8 cellular contexts compared by ENCODE assay signal in genomic region chr11:29343465-29344333, GRCh38.
DNase-seq lines count a peak whose midpoint lies in the region; ATAC-seq and TF ChIP-seq lines count a peak whose summit lies in the region.

No MANE protein-coding gene starts in this region.

- peaks cover 3% of the 10 kb centered on the region for H3K27me3 Mint-ChIP-seq in Caco-2 (ENCODE audit: insufficient read depth, unreplicated experiment)
- no peaks in the 10 kb centered on the region for H3K27me3 Mint-ChIP-seq in activated T-helper 1 cell treated with anti-CD3 and anti-CD28 coated beads, Interleukin-12 subunit alpha, Interleukin-12 subunit beta, Interleukin-2, Interleukin-4 antibody, amounts not matched to agents 30 ng/mL and 10 ng/mL and 1 ng/mL, durations not matched to agents 14 hours and 24 hours and 36 hours (ENCODE audit: insufficient read depth)

- intact Hi-C loops in Caco-2 (cut with micrococcal nuclease; ENCODE audit: unreplicated experiment): no loop called here
- intact Hi-C loops in activated T-helper 1 cell treated with anti-CD3 and anti-CD28 coated beads, Interleukin-12 subunit alpha, Interleukin-12 subunit beta, Interleukin-2, Interleukin-4 antibody, amounts not matched to agents 30 ng/mL and 10 ng/mL and 1 ng/mL, durations not matched to agents 14 hours and 24 hours and 36 hours (cut with micrococcal nuclease): loop anchor here (5.0 kb wide), 1 partner anchor 1574 kb away; no protein-coding TSS in a partner anchor
- intact Hi-C loops in left cardiac atrium (cut with DNase I): no loop called here
- intact Hi-C loops in sciatic nerve (cut with DNase I): no loop called here

- POLR2A ChIA-PET in Caco-2 (lab: Charles Lee): no interaction called here

- H3K9me3 Mint-ChIP-seq in Caco-2 (ENCODE audit: unreplicated experiment): no peaks in the 10 kb centered on the region
- H3K9me3 Mint-ChIP-seq in activated T-helper 1 cell treated with anti-CD3 and anti-CD28 coated beads, Interleukin-12 subunit alpha, Interleukin-12 subunit beta, Interleukin-2, Interleukin-4 antibody, amounts not matched to agents 30 ng/mL and 10 ng/mL and 1 ng/mL, durations not matched to agents 14 hours and 24 hours and 36 hours: no peaks in the 10 kb centered on the region

- TF ChIP-seq CTCF in Caco-2 (IDR thresholded peaks at IDR 0.05; ENCODE audit: insufficient read depth in 1 of 2, low read depth in 1 of 2, low read length in 1 of 2, severe bottlenecking in 1 of 2, unreplicated experiment in 1 of 2): peak; percentile 81 to 91

- H3K4me1 Mint-ChIP-seq in Caco-2 (ENCODE audit: low read depth, unreplicated experiment): no peaks in the 10 kb centered on the region
- H3K4me1 Mint-ChIP-seq in activated T-helper 1 cell treated with anti-CD3 and anti-CD28 coated beads, Interleukin-12 subunit alpha, Interleukin-12 subunit beta, Interleukin-2, Interleukin-4 antibody, amounts not matched to agents 30 ng/mL and 10 ng/mL and 1 ng/mL, durations not matched to agents 14 hours and 24 hours and 36 hours (ENCODE audit: low read depth): no peaks in the 10 kb centered on the region

- H3K4me3 Mint-ChIP-seq in Caco-2 (ENCODE audit: unreplicated experiment): no peak overlapping the region
- H3K4me3 Mint-ChIP-seq in activated T-helper 1 cell treated with anti-CD3 and anti-CD28 coated beads, Interleukin-12 subunit alpha, Interleukin-12 subunit beta, Interleukin-2, Interleukin-4 antibody, amounts not matched to agents 30 ng/mL and 10 ng/mL and 1 ng/mL, durations not matched to agents 14 hours and 24 hours and 36 hours: no peak overlapping the region

- DNase-seq in Caco-2 (peak; percentile 61 to 75), NCI-H1694 (lab: John Stamatoyannopoulos, UW) (peak; percentile 19), left cardiac atrium (peak; percentile 31), sciatic nerve (ENCODE audit: low spot score) (peak; percentile 63)
- peak; percentile 12 for DNase-seq in activated T-helper 1 cell treated with anti-CD3 and anti-CD28 coated beads, Interleukin-12 subunit alpha, Interleukin-12 subunit beta, Interleukin-2, Interleukin-4 antibody, amounts not matched to agents 30 ng/mL and 10 ng/mL and 1 ng/mL, durations not matched to agents 14 hours and 24 hours and 36 hours (ENCODE audit: low spot score)

- BruUV-seq in Caco-2 (replicated peaks; lab: Mats Ljungman, UMichigan): no TSS peak

- H3K4me3 ChIP-seq in Caco-2 (ENCODE audit: low read depth, low read length): no peak overlapping the region

- CTCF ChIA-PET in Caco-2 (lab: Charles Lee): interaction anchor here (0.7 to 1.3 kb wide), 2 partner anchors 10 to 83 kb away, joined by 3 to 5 read pairs; no protein-coding TSS in a partner anchor

- H3K27me3 ChIP-seq in Caco-2 (replicated peaks; ENCODE audit: control insufficient read depth, insufficient read depth, low read length): no peaks in the 10 kb centered on the region

- H3K36me3 ChIP-seq in Caco-2 (ENCODE audit: control insufficient read depth, insufficient read depth, low read length): no peaks in the 10 kb centered on the region

- ATAC-seq in GM18520 (IDR thresholded peaks at IDR 0.05; ENCODE audit: unreplicated experiment): peak; percentile 88
- ATAC-seq in HG02884 (IDR thresholded peaks at IDR 0.05; ENCODE audit: unreplicated experiment): peak; percentile 98
- ATAC-seq in left cardiac atrium: peak; percentile 41 to 73
- ATAC-seq in sciatic nerve: no peak
- ATAC-seq in HG03457 (IDR thresholded peaks at IDR 0.05; ENCODE audit: unreplicated experiment): no peak

- H3K36me3 Mint-ChIP-seq in Caco-2 (ENCODE audit: insufficient read depth, unreplicated experiment): no peaks in the 10 kb centered on the region
- H3K36me3 Mint-ChIP-seq in activated T-helper 1 cell treated with anti-CD3 and anti-CD28 coated beads, Interleukin-12 subunit alpha, Interleukin-12 subunit beta, Interleukin-2, Interleukin-4 antibody, amounts not matched to agents 30 ng/mL and 10 ng/mL and 1 ng/mL, durations not matched to agents 14 hours and 24 hours and 36 hours (ENCODE audit: low read depth): no peaks in the 10 kb centered on the region

- no peak overlapping the region for H3K27ac Mint-ChIP-seq in Caco-2 (ENCODE audit: unreplicated experiment)
- no peak overlapping the region for H3K27ac Mint-ChIP-seq in activated T-helper 1 cell treated with anti-CD3 and anti-CD28 coated beads, Interleukin-12 subunit alpha, Interleukin-12 subunit beta, Interleukin-2, Interleukin-4 antibody, amounts not matched to agents 30 ng/mL and 10 ng/mL and 1 ng/mL, durations not matched to agents 14 hours and 24 hours and 36 hours

- H3K4me1 ChIP-seq in Caco-2: no peaks in the 10 kb centered on the region

- H3K9me3 ChIP-seq in Caco-2: no peaks in the 10 kb centered on the region

Comparison
In these comparisons a context has a peak if more than half of its experiments do, and no peak if none do; other contexts are left out.
1. DNase-seq: peak in every context shown above with its lines; median percentile 68 in Caco-2; 63 in sciatic nerve; 31 in left cardiac atrium; 19 in NCI-H1694; 12 in activated T-helper 1 cell treated with anti-CD3 and anti-CD28 coated beads, Interleukin-12 subunit alpha, Interleukin-12 subunit beta, Interleukin-2, Interleukin-4 antibody, amounts not matched to agents 30 ng/mL and 10 ng/mL and 1 ng/mL, durations not matched to agents 14 hours and 24 hours and 36 hours.
2. ATAC-seq: peak in GM18520 (single experiment), HG02884 (single experiment) and left cardiac atrium (2 of 2); none in sciatic nerve (single experiment) and HG03457 (single experiment).